20 cellular contexts compared by ENCODE assay signal in genomic region chr11:131300304-131300703, GRCh38.
"Had no signal": no experiment of that assay in that cellular context is flagged by ENCODE, and none has a peak within 500 bp of the region (broad histone marks: within the 10 kb centered on the region; RNA-seq: fewer than 3 reads in every experiment).

No MANE protein-coding gene starts in this region.

- H3K9me3 ChIP-seq: ascending aorta, gastrocnemius medialis, heart right ventricle, tibial artery, uterus had no signal

- H3K4me3 ChIP-seq: ascending aorta, coronary artery, gastrocnemius medialis, heart right ventricle, tibial artery, uterus had no signal

- H3K4me1 ChIP-seq: ascending aorta, gastrocnemius medialis, heart right ventricle, tibial artery, uterus had no signal

- H3K27me3 ChIP-seq: ascending aorta, uterus had no signal

- ATAC-seq: activated T-cell treated with anti-CD3 and anti-CD28 coated beads, Interleukin-2, amount 50 U/mL, for 72 hours; esophagus mucosa; gastrocnemius medialis; heart right ventricle; naive thymus-derived CD8-positive, alpha-beta T cell; stimulated activated naive CD8-positive, alpha-beta T cell treated with anti-CD3 and anti-CD28 coated beads, Interleukin-15, Interleukin-2, amounts not matched to agents 100 U/mL and 50 U/mL, for 24 hours had no signal

- H3K27ac ChIP-seq: ascending aorta, coronary artery, gastrocnemius medialis, heart right ventricle, tibial artery, uterus had no signal

- DNase-seq: activated CD4-positive, CD25-positive, alpha-beta regulatory T cell treated with anti-CD3 and anti-CD28 coated beads, Interleukin-2, amount 50 U/mL, for 72 hours; activated CD8-positive, alpha-beta memory T cell treated with anti-CD3 and anti-CD28 coated beads for 24 hours; activated CD8-positive, alpha-beta memory T cell treated with anti-CD3 and anti-CD28 coated beads, Interleukin-2, amount 50 U/mL, for 48 hours; activated effector memory CD4-positive, alpha-beta T cell treated with anti-CD3 and anti-CD28 coated beads, Interleukin-2, amount 50 U/mL, for 16 hours; activated naive CD4-positive, alpha-beta T cell treated with anti-CD3 and anti-CD28 coated beads, Interleukin-2, amount 50 U/mL, for 16 hours; activated T-cell treated with anti-CD3 and anti-CD28 coated beads, Interleukin-2, amount 50 U/mL, for 72 hours; gastrocnemius medialis; heart right ventricle; naive thymus-derived CD8-positive, alpha-beta T cell; nucleus accumbens; posterior cingulate gyrus; stimulated activated CD4-positive, alpha-beta T cell treated with anti-CD3 and anti-CD28 coated beads, Interleukin-2, amount 100 ng/mL, for 24 hours; stimulated activated naive CD8-positive, alpha-beta T cell treated with anti-CD3 and anti-CD28 coated beads, Interleukin-15, Interleukin-2, amounts not matched to agents 100 U/mL and 50 U/mL, for 24 hours; substantia nigra; T1000; tibial artery; uterus had no signal

- H3K36me3 ChIP-seq: ascending aorta, gastrocnemius medialis, heart right ventricle, tibial artery, uterus had no signal
